In the genomic region with DNA sequence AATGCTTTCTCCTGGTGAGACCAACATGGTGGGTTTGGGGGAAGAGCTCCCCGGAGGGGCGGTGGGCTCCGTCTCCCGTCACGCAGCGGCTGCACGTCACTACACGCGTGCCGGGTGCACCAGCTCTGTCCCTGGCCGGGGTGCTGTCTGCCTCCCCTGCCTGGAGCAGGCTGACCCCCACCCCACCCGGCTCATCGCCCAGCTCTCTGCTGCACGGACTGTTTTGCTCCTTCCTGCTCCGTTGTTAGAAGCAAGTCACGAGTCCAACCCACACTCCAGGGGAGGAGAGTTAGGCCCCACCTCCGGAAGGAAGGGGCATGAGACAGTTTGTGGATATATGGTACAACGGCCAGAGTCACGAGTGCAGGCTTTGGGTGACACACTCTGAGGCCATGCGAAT, we compare ENCODE assay signal across 21 cellular contexts.
DNase-seq lines count a peak whose midpoint lies in the region; ATAC-seq and TF ChIP-seq lines count a peak whose summit lies in the region.
"Had no signal": no experiment of that assay in that cellular context is flagged by ENCODE, and none has a peak within 500 bp of the region (broad histone marks: within the 10 kb centered on the region; RNA-seq: fewer than 3 reads in every experiment).

No MANE protein-coding gene starts in this region.

- H2AK5ac ChIP-seq in mesendoderm (ENCODE audit: low read length): no peak overlapping the region

- H3K27me3 ChIP-seq in HL-60 (ENCODE audit: insufficient read depth, poor library complexity, severe bottlenecking) (no peaks in the 10 kb centered on the region), mesendoderm (ENCODE audit: insufficient read depth, low read length, poor library complexity) (no peaks in the 10 kb centered on the region)
- H3K27me3 ChIP-seq: BE2C had no signal

- intact Hi-C loops in CD14-positive monocyte (cut with micrococcal nuclease): no loop called here

- peaks cover 0 to 32% (median 14%) of the 10 kb centered on the region in 7 donors for H3K9me3 Mint-ChIP-seq in CD14-positive monocyte
- H3K9me3 Mint-ChIP-seq: activated T-cell treated with anti-CD3 and anti-CD28 coated beads, Interleukin-2, amount 50 U/mL, for 24 hours had no signal

- no peak overlapping the region for H3K18ac ChIP-seq in mesendoderm (ENCODE audit: low read length)

- H3K56ac ChIP-seq in mesendoderm (ENCODE audit: low read length): peak overlapping the region; percentile 49

- no peak overlapping the region for H2BK15ac ChIP-seq in mesendoderm (replicated peaks; ENCODE audit: low read depth)

- no peak overlapping the region for H2BK120ac ChIP-seq in mesendoderm (ENCODE audit: low read depth, low read length)

- H3K23ac ChIP-seq in mesendoderm (ENCODE audit: low read length): no peak overlapping the region

- no peaks in the 10 kb centered on the region for H3K4me1 ChIP-seq in mesendoderm (ENCODE audit: control insufficient read depth, low read depth, low read length)
- H3K4me1 ChIP-seq: BE2C, suprapubic skin had no signal

- no peak overlapping the region for H3K4me3 Mint-ChIP-seq in CD14-positive monocyte
- H3K4me3 Mint-ChIP-seq: activated T-cell treated with anti-CD3 and anti-CD28 coated beads, Interleukin-2, amount 50 U/mL, for 24 hours had no signal

- no peak overlapping the region for H3K4me2 ChIP-seq in mesendoderm (ENCODE audit: low read length)
- H3K4me2 ChIP-seq: smooth muscle cell had no signal

- H3K36me3 Mint-ChIP-seq in CD14-positive monocyte: peaks cover 0 to 2% of the 10 kb centered on the region in 2 donors

- H2BK5ac ChIP-seq in mesendoderm (ENCODE audit: low read length): no peak overlapping the region

- no peak overlapping the region for H4K8ac ChIP-seq in mesendoderm (ENCODE audit: low read depth, low read length)

- peak overlapping the region; percentile 45 for H3K27ac ChIP-seq in HL-60 (replicated peaks)
- no peak overlapping the region for H3K27ac ChIP-seq in mesendoderm (ENCODE audit: low read depth, low read length)
- H3K27ac ChIP-seq: suprapubic skin had no signal

- H3K79me2 ChIP-seq in mesendoderm (ENCODE audit: control insufficient read depth, insufficient read depth, low read length): no peaks in the 10 kb centered on the region

- no peaks in the 10 kb centered on the region for H3K36me3 ChIP-seq in mesendoderm (ENCODE audit: control insufficient read depth, insufficient read depth, low read length)
- H3K36me3 ChIP-seq: BE2C, suprapubic skin had no signal

- H3K27me3 Mint-ChIP-seq in CD14-positive monocyte (ENCODE audit: low read depth in 3 of 3): peaks cover 0 to 3% (median 2%) of the 10 kb centered on the region in 3 donors
- H3K27me3 Mint-ChIP-seq: activated T-cell treated with anti-CD3 and anti-CD28 coated beads, Interleukin-2, amount 50 U/mL, for 24 hours had no signal

- no peak overlapping the region for H3K4ac ChIP-seq in mesendoderm (ENCODE audit: low read depth, low read length)

- DNase-seq in CD14-positive monocyte (ENCODE audit: low spot score) (peak; percentile 83), HL-60 (ENCODE audit: low read depth in 1 of 2, low spot score in 1 of 2) (peak in 1 of 2 experiments; percentile 67), SK-MEL-5 (ENCODE audit: low read depth, low spot score) (peak; percentile 70), mesendoderm (no peak), G401 (ENCODE audit: low spot score) (no peak), SW 1271 (lab: John Stamatoyannopoulos, UW) (no peak)
- DNase-seq: activated CD4-positive, CD25-positive, alpha-beta regulatory T cell treated with anti-CD3 and anti-CD28 coated beads, Interleukin-2, amount 50 U/mL, for 72 hours; activated T-cell treated with anti-CD3 and anti-CD28 coated beads, Interleukin-2, amount 50 U/mL, for 24 hours; BE2C; dermis blood vessel endothelial cell; HCEC 1CT; left ventricle myocardium superior; NCI-H1930; NCI-H446; NK-92 treated with Interleukin-12 subunit alpha and Interleukin-12 subunit beta, amount 100 ng/mL, for 24 hours; SHP77; stimulated activated CD4-positive, alpha-beta T cell treated with anti-CD3 and anti-CD28 coated beads, Interleukin-4, amount 100 ng/mL, for 4 hours; stimulated activated CD8-positive, alpha-beta memory T cell treated with anti-CD3 and anti-CD28 coated beads, Interleukin-4, amount 100 ng/mL, for 48 hours had no signal

- H3K79me1 ChIP-seq in mesendoderm (ENCODE audit: low read length): no peaks in the 10 kb centered on the region

- in situ Hi-C loops in SK-MEL-5 (cut with HindIII; ENCODE audit: low pct_unique_long_range_greater_than_20kb, low sequenced_read_pairs): no loop called here
- in situ Hi-C loops in G401 (cut with HindIII; ENCODE audit: low sequenced_read_pairs): no loop called here

- no peak overlapping the region for H3K4me3 ChIP-seq in HL-60 (replicated peaks; ENCODE audit: insufficient read depth, low read length)
- no peak overlapping the region for H3K4me3 ChIP-seq in mesendoderm (ENCODE audit: low read length)
- H3K4me3 ChIP-seq: smooth muscle cell, suprapubic skin had no signal

- no peak for ATAC-seq in HG03442 (IDR thresholded peaks at IDR 0.05; ENCODE audit: unreplicated experiment)
- ATAC-seq: left ventricle myocardium superior had no signal

- no CpG with 5 or more reads among the region's 20 CpGs for WGBS in mesendoderm (ENCODE audit: extremely low coverage, insufficient coverage, low lambda C conversion rate)

- H3K27ac Mint-ChIP-seq in CD14-positive monocyte: peak overlapping the region in 2 of 7 donors; percentile 14 to 76
- H3K27ac Mint-ChIP-seq: activated T-cell treated with anti-CD3 and anti-CD28 coated beads, Interleukin-2, amount 50 U/mL, for 24 hours had no signal

- TF ChIP-seq CTCF in CD14-positive monocyte (IDR thresholded peaks at IDR 0.05) (no peak), HL-60 (IDR thresholded peaks at IDR 0.05; ENCODE audit: insufficient read depth, low read length) (no peak)

- H3K4me1 Mint-ChIP-seq in CD14-positive monocyte: peaks cover 28% of the 10 kb centered on the region

- no peak overlapping the region for H3K9ac ChIP-seq in mesendoderm (ENCODE audit: low read length)

- H4K5ac ChIP-seq in mesendoderm (ENCODE audit: low read length): no peak overlapping the region

Comparison
In these comparisons a context has a peak if more than half of its experiments do, and no peak if none do; other contexts are left out.
1. DNase-seq: peak in CD14-positive monocyte (single experiment) and SK-MEL-5 (single experiment); none in mesendoderm (single experiment), G401 (single experiment) and SW 1271 (0 of 2).